ENCODE assay signal across 8 cellular contexts in genomic region chr2:74554821-74555531, GRCh38. TPM values are rescaled to one million over a fixed set of nuclear protein-coding genes. Genes with fewer than 3 reads are reported as not detected.
DNase-seq lines count a peak whose midpoint lies in the region; ATAC-seq and TF ChIP-seq lines count a peak whose summit lies in the region.

No MANE protein-coding gene starts in this region.

- peak overlapping the region; percentile 88 for H3K4me3 Mint-ChIP-seq in central memory CD8-positive, alpha-beta T cell

- H3K27me3 Mint-ChIP-seq in central memory CD8-positive, alpha-beta T cell = peaks cover 21% of the 10 kb centered on the region

- ATAC-seq in GM18867 (IDR thresholded peaks at IDR 0.05; ENCODE audit: unreplicated experiment) (peak; percentile 46), HG03108 (IDR thresholded peaks at IDR 0.05; ENCODE audit: unreplicated experiment) (peak; percentile 27), left lobe of liver (peak; percentile 49)
- peak; percentile 47 for ATAC-seq in central memory CD8-positive, alpha-beta T cell (replicated peaks; ENCODE audit: extremely low read depth, poor library complexity, severe bottlenecking)

- DNase-seq in T-helper 1 cell = peak in 3 of 5 donors; percentile 24 to 47 (median 32)
- peak in 1 of 2 donors; percentile 34 for DNase-seq in central memory CD8-positive, alpha-beta T cell (ENCODE audit: low spot score in 2 of 2)
- peak; percentile 55 for DNase-seq in left lobe of liver (ENCODE audit: low spot score)
- peak; percentile 27 to 30 for DNase-seq in stimulated activated CD8-positive, alpha-beta memory T cell treated with anti-CD3 and anti-CD28 coated beads, Interleukin-2, amount 100 ng/mL, for 48 hours (ENCODE audit: low read depth in 2 of 2)
- no peak for DNase-seq in NK-92 treated with Interleukin-12 subunit alpha and Interleukin-12 subunit beta, amount 100 ng/mL, for 24 hours (lab: John Stamatoyannopoulos, UW)

- H3K4me1 Mint-ChIP-seq in central memory CD8-positive, alpha-beta T cell = peaks cover 12% of the 10 kb centered on the region

- peak overlapping the region; percentile 52; the same call in 1 of the 2 replicates for H3K27ac ChIP-seq in 22Rv1

- TF ChIP-seq CTCF in 22Rv1 (IDR thresholded peaks at IDR 0.05) = no peak

- peak overlapping the region; percentile 88 for H3K27ac Mint-ChIP-seq in central memory CD8-positive, alpha-beta T cell (ENCODE audit: low read depth)

- peaks cover 27% of the 10 kb centered on the region for H3K36me3 Mint-ChIP-seq in central memory CD8-positive, alpha-beta T cell (ENCODE audit: insufficient read depth)

- no peaks in the 10 kb centered on the region for H3K9me3 Mint-ChIP-seq in central memory CD8-positive, alpha-beta T cell

RNA-seq across cellular contexts. Expression of gene DOK1, which starts 0.5 kb away (rescaled TPM):
- total RNA-seq in left lobe of liver = 2.8 TPM

RNA-seq across cellular contexts. Expression of gene LOXL3, which starts 1.2 kb away (rescaled TPM):
- total RNA-seq in left lobe of liver = 0.86 TPM

RNA-seq across cellular contexts. Expression of gene HTRA2, which starts 25.2 kb away (rescaled TPM):
- total RNA-seq in left lobe of liver = 11.7 TPM

RNA-seq across cellular contexts. Expression of gene AUP1, which starts 25.5 kb away (rescaled TPM):
- 74.1 TPM for total RNA-seq in left lobe of liver

RNA-seq across cellular contexts. Expression of gene DQX1, which starts 28.9 kb away (rescaled TPM):
- 0.23 TPM for total RNA-seq in left lobe of liver
